Comparison of ENCODE assay signal across 25 cellular contexts in genomic region chr4:42480774-42481173, GRCh38.
"Had no signal": no experiment of that assay in that cellular context is flagged by ENCODE, and none has a peak within 500 bp of the region (broad histone marks: within the 10 kb centered on the region; RNA-seq: fewer than 3 reads in every experiment).

No MANE protein-coding gene starts in this region.

- H3K9me3 ChIP-seq: left ventricle myocardium inferior, pancreas, prostate gland, right atrium auricular region, right lobe of liver, tibial nerve, uterus had no signal

- H3K36me3 ChIP-seq: pancreas, prostate gland, right atrium auricular region, right lobe of liver, uterus had no signal

- H3K4me1 Mint-ChIP-seq: stimulated activated naive CD8-positive, alpha-beta T cell treated with anti-CD3 and anti-CD28 coated beads, Interleukin-15, amount 100 ng/mL, for 72 hours had no signal

- H3K27me3 ChIP-seq: hepatocyte, pancreas, right atrium auricular region, right lobe of liver, tibial nerve, uterus had no signal

- H3K27ac Mint-ChIP-seq: mesothelial cell of epicardium; naive B cell; natural killer cell; stimulated activated memory B cell treated with anti-CD40 and anti-IgM and Interleukin-4, amounts not matched to agents 10 μg/mL and 1 μg/mL and 100 μg/mL, for 72 hours; type B pancreatic cell had no signal

- H3K36me3 Mint-ChIP-seq: mesothelial cell of epicardium, natural killer cell, type B pancreatic cell had no signal

- H3K4me1 ChIP-seq: left ventricle myocardium inferior, pancreas, prostate gland, right atrium auricular region, right lobe of liver, uterus had no signal

- H3K4me3 ChIP-seq: hepatocyte, left ventricle myocardium inferior, lung, pancreas, prostate gland, right atrium auricular region, right lobe of liver, smooth muscle cell, tibial nerve, uterus had no signal

- DNase-seq: islet precursor cell; left ventricle myocardium inferior; mesendoderm; naive B cell; natural killer cell; pancreas; posterior cingulate gyrus; right lobe of liver; stimulated activated CD4-positive, alpha-beta T cell treated with anti-CD3 and anti-CD28 coated beads, Interleukin-1b, Interleukin-23, amount 100 ng/mL, for 48 hours; stimulated activated CD4-positive, alpha-beta T cell treated with anti-CD3 and anti-CD28 coated beads, Interleukin-2, amount 100 ng/mL, for 48 hours; stimulated activated CD4-positive, alpha-beta T cell treated with anti-CD3 and anti-CD28 coated beads, Interleukin-4, amount 100 ng/mL, for 4 hours; stimulated activated CD8-positive, alpha-beta memory T cell treated with anti-CD3 and anti-CD28 coated beads, Interleukin-4, amount 100 ng/mL, for 48 hours; stimulated activated naive CD4-positive, alpha-beta T cell treated with Interleukin-2 at 50 U/mL for 16 hours; stimulated activated naive CD8-positive, alpha-beta T cell treated with anti-CD3 and anti-CD28 coated beads, Interleukin-15, amount 100 ng/mL, for 72 hours; substantia nigra; uterus had no signal

- H3K9me3 Mint-ChIP-seq: mesothelial cell of epicardium; naive B cell; natural killer cell; stimulated activated memory B cell treated with anti-CD40 and anti-IgM and Interleukin-4, amounts not matched to agents 10 μg/mL and 1 μg/mL and 100 μg/mL, for 72 hours; stimulated activated naive CD8-positive, alpha-beta T cell treated with anti-CD3 and anti-CD28 coated beads, Interleukin-15, amount 100 ng/mL, for 72 hours; type B pancreatic cell had no signal

- H3K27ac ChIP-seq: hepatocyte, left ventricle myocardium inferior, pancreas, prostate gland, right atrium auricular region, right lobe of liver, tibial nerve, uterus had no signal

- H2AFZ ChIP-seq: hepatocyte had no signal

- H3K4me2 ChIP-seq: hepatocyte, smooth muscle cell had no signal

- ATAC-seq: natural killer cell; pancreas; right lobe of liver; stimulated activated memory B cell treated with anti-CD40 and anti-IgM and Interleukin-4, amounts not matched to agents 10 μg/mL and 1 μg/mL and 100 μg/mL, for 72 hours; stimulated activated naive CD8-positive, alpha-beta T cell treated with anti-CD3 and anti-CD28 coated beads, Interleukin-15, amount 100 ng/mL, for 72 hours had no signal

- H3K27me3 Mint-ChIP-seq: naive B cell; stimulated activated memory B cell treated with anti-CD40 and anti-IgM and Interleukin-4, amounts not matched to agents 10 μg/mL and 1 μg/mL and 100 μg/mL, for 72 hours; stimulated activated naive CD8-positive, alpha-beta T cell treated with anti-CD3 and anti-CD28 coated beads, Interleukin-15, amount 100 ng/mL, for 72 hours; type B pancreatic cell had no signal

- H3K4me3 Mint-ChIP-seq: mesothelial cell of epicardium; naive B cell; natural killer cell; stimulated activated memory B cell treated with anti-CD40 and anti-IgM and Interleukin-4, amounts not matched to agents 10 μg/mL and 1 μg/mL and 100 μg/mL, for 72 hours; stimulated activated naive CD8-positive, alpha-beta T cell treated with anti-CD3 and anti-CD28 coated beads, Interleukin-15, amount 100 ng/mL, for 72 hours; type B pancreatic cell had no signal

- H3K79me2 ChIP-seq: hepatocyte had no signal
